Comparison of ENCODE assay signal across 8 cellular contexts in the genomic region with DNA sequence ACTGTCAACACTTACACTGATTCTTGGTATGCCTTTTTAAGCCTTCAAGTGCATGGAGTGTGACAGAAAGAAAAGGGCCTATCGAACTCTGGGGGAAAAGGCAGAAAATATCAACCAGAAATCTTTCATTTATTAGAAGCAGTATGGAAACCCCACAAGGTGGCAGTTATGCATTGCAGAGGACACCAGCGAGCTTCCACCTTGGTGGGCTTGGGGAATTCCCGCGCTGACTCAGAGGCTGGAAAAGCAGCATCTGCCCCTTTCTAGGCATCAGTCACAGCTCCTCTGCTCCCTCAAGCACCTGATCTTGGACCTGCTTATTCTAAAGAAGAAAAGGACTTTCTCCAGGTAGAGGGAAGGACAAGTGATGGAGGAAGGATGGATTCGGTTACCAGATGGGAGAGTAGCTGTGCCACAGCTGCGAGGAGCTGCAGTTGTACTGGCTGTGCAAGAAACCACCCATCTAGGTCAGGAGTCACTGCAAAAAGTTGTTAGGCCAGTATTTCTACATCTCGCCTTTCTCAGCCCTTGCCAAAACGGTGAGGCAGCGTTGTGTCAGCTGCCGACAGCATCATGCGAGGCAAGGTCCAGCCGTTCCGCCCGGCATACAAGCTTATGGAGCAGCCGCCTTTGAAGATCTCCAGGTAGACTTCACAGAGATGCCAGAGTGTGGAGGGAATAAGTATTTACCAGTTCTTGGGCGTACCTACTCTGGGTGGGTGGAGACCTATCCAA.
DNase-seq lines count a peak whose midpoint lies in the region; ATAC-seq and TF ChIP-seq lines count a peak whose summit lies in the region.
"Not testable (repeated sequence)": the region's sequence is repeated elsewhere in the genome, so short reads cannot be mapped to it uniquely, and the experiment has no call there.

No MANE protein-coding gene starts in this region.

- H3K9me3 ChIP-seq in PC-9 (ENCODE audit: insufficient read depth, low read depth); transverse colon: not testable (repeated sequence)

- H3K4me3 ChIP-seq in PC-9: peak overlapping the region; percentile 24; the same call in 1 of the 2 replicates
- not testable (repeated sequence) for H3K4me3 ChIP-seq in epithelial cell of esophagus (ENCODE audit: low read length); transverse colon

- peaks cover 11% of the 10 kb centered on the region for H3K27me3 Mint-ChIP-seq in activated T-cell treated with anti-CD3 and anti-CD28 coated beads, Interleukin-2, amount 50 U/mL, for 4 hours (ENCODE audit: low read depth)

- not testable (repeated sequence) for H3K4me3 Mint-ChIP-seq in activated T-cell treated with anti-CD3 and anti-CD28 coated beads, Interleukin-2, amount 50 U/mL, for 4 hours

- not testable (repeated sequence) for H3K36me3 Mint-ChIP-seq in activated T-cell treated with anti-CD3 and anti-CD28 coated beads, Interleukin-2, amount 50 U/mL, for 4 hours (ENCODE audit: insufficient read depth)

- WGBS in transverse colon (ENCODE audit: low coverage in 1 of 2), 2 donors: 62% methylated on average over 16 of the region's 16 CpGs; no CpG with 5 or more reads in 1 of the 2 donors

- DNase-seq in DMS153 (lab: John Stamatoyannopoulos, UW): peak; percentile 19
- DNase-seq in LoVo (ENCODE audit: low spot score): peak; percentile 17
- DNase-seq in PC-9: peak; percentile 83 to 90
- DNase-seq in activated T-cell treated with anti-CD3 and anti-CD28 coated beads, Interleukin-2, amount 50 U/mL, for 4 hours: peak; percentile 32
- DNase-seq in epithelial cell of esophagus (ENCODE audit: low read depth): peak; percentile 97
- peak; percentile 18 for DNase-seq in left kidney (ENCODE audit: low read depth, low spot score)
- DNase-seq in stimulated activated CD4-positive, alpha-beta T cell treated with anti-CD3 and anti-CD28 coated beads, Interleukin-15, amount 100 ng/mL, for 24 hours: peak; percentile 46
- DNase-seq in transverse colon: peak; percentile 22

- not testable (repeated sequence) for H3K36me3 ChIP-seq in PC-9 (ENCODE audit: low read depth); transverse colon

- not testable (repeated sequence) for H3F3A ChIP-seq in PC-9 (ENCODE audit: insufficient read depth, low read depth)

- CTCF ChIA-PET in PC-9 (lab: Charles Lee): interaction anchor here (1.1 kb wide), 1 partner anchor 468 kb away, joined by 4 read pairs; no protein-coding TSS in a partner anchor

- not testable (repeated sequence) for H3K27me3 ChIP-seq in PC-9 (ENCODE audit: insufficient read depth, low read depth); transverse colon

- not testable (repeated sequence) for H2AFZ ChIP-seq in PC-9

- not testable (repeated sequence) for ATAC-seq in activated T-cell treated with anti-CD3 and anti-CD28 coated beads, Interleukin-2, amount 50 U/mL, for 4 hours

- not testable (repeated sequence) for H3K9me3 Mint-ChIP-seq in activated T-cell treated with anti-CD3 and anti-CD28 coated beads, Interleukin-2, amount 50 U/mL, for 4 hours

- H3K4me1 Mint-ChIP-seq in activated T-cell treated with anti-CD3 and anti-CD28 coated beads, Interleukin-2, amount 50 U/mL, for 4 hours (ENCODE audit: low read depth): not testable (repeated sequence)

- in situ Hi-C loops in transverse colon (cut with MboI; ENCODE audit: low pct_ligation_motif_present in 1 of 4, low pct_unique_long_range_greater_than_20kb in 1 of 4, low sequenced_read_pairs in 3 of 4): not testable (repeated sequence)

- not testable (repeated sequence) for TF ChIP-seq POLR2A in transverse colon (IDR thresholded peaks at IDR 0.05)

- not testable (repeated sequence) for H3K79me2 ChIP-seq in PC-9 (ENCODE audit: low read depth)

- not testable (repeated sequence) for TF ChIP-seq EP300 in transverse colon (IDR thresholded peaks at IDR 0.05; ENCODE audit: low read depth)

- not testable (repeated sequence) for H3K9me2 ChIP-seq in PC-9 (ENCODE audit: insufficient read depth)

- POLR2A ChIA-PET in PC-9 (lab: Charles Lee; ENCODE audit: unreplicated experiment): not testable (repeated sequence)

- peaks cover 11% of the 10 kb centered on the region for H3K4me1 ChIP-seq in PC-9 (replicated peaks; ENCODE audit: insufficient read depth)
- H3K4me1 ChIP-seq in transverse colon: not testable (repeated sequence)

- TF ChIP-seq CTCF in PC-9 (conservative IDR thresholded peaks at IDR 0.05); epithelial cell of esophagus (IDR thresholded peaks at IDR 0.05; ENCODE audit: insufficient read depth, low read depth, low read length, missing control alignments); transverse colon (IDR thresholded peaks at IDR 0.05): not testable (repeated sequence)

- intact Hi-C loops in PC-9 (cut with micrococcal nuclease; ENCODE audit: unreplicated experiment); transverse colon (cut with DNase I; ENCODE audit: low total_unique reads): not testable (repeated sequence)

- not testable (repeated sequence) for BruUV-seq in PC-9 (replicated peaks; lab: Mats Ljungman, UMichigan)

- not testable (repeated sequence) for H4K20me1 ChIP-seq in PC-9 (ENCODE audit: insufficient read depth)

- peak overlapping the region; percentile 66 for H3K4me2 ChIP-seq in PC-9

- peak overlapping the region; percentile 51; the same call in 1 of the 2 replicates for H3K27ac ChIP-seq in PC-9
- not testable (repeated sequence) for H3K27ac ChIP-seq in transverse colon

Comparison
In these comparisons a context has a peak if more than half of its experiments do, and no peak if none do; other contexts are left out.
1. DNase-seq: peak in every context shown above with its lines; median percentile 97 in epithelial cell of esophagus; 86 in PC-9; 46 in stimulated activated CD4-positive, alpha-beta T cell treated with anti-CD3 and anti-CD28 coated beads, Interleukin-15, amount 100 ng/mL, for 24 hours; 32 in activated T-cell treated with anti-CD3 and anti-CD28 coated beads, Interleukin-2, amount 50 U/mL, for 4 hours; 22 in transverse colon; 19 in DMS153; 18 in left kidney; 17 in LoVo.